In the genomic region with DNA sequence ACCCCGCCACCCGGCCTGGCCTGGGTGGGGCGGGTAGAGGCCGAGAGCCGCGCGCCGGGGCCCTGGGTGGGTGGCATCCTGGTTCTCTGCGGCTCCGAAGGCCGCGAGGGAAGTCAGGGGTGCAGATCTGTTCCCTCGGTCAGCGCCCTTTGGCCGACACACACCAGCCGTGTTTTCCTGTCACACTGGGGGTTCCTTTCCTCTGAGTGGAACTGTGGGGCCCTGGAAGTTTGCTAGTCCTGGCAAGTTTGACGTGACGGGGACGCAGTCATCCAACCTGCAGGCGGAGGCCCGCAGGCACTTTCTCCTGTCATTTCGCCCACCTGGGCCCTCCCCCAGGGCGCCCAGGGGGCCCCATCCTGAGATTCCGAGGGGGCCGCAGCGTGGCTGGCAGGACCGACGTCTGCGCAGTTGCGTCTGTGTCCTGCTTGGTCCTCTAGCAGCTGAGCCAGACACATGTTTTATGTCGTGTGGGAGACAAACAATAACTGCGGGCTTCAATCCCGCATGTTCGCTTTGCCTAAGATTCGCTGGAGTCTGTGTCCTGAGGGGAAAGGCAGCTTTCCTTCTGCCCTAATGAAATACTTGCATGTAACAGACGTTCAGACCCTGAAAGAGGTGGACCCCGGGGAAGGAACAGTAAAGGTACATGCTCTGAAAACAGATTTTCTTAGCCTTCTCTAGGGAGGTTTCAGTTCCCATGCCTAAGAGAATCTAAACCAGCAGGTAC, we compare ENCODE assay signal across 19 cellular contexts. TPM values are rescaled to one million over a fixed set of nuclear protein-coding genes. Genes with fewer than 3 reads are reported as not detected.
DNase-seq lines count a peak whose midpoint lies in the region; ATAC-seq, FAIRE-seq and TF ChIP-seq lines count a peak whose summit lies in the region.
"Had no signal": no experiment of that assay in that cellular context is flagged by ENCODE, and none has a peak within 500 bp of the region (broad histone marks: within the 10 kb centered on the region; RNA-seq: fewer than 3 reads in every experiment).

No MANE protein-coding gene starts in this region.

- H3K36me3 ChIP-seq in left ventricle myocardium inferior: no peaks in the 10 kb centered on the region
- no peaks in the 10 kb centered on the region for H3K36me3 ChIP-seq in neural progenitor cell
- H3K36me3 ChIP-seq: ascending aorta had no signal

- H3K4me3 Mint-ChIP-seq in endothelial cell (ENCODE audit: unreplicated experiment) (no peak overlapping the region), neural progenitor cell (peak overlapping the region; percentile 70)
- H3K4me3 Mint-ChIP-seq in activated CD8-positive, alpha-beta T cell treated with anti-CD3 and anti-CD28 coated beads, Interleukin-2, amount 10 ng/mL, durations not matched to agents 7 days and 5 days: no peak overlapping the region
- H3K4me3 Mint-ChIP-seq: activated CD4-positive, alpha-beta T cell treated with anti-CD3 and anti-CD28 coated beads for 36 hours; CD8-positive, alpha-beta T cell had no signal

- H3K27ac Mint-ChIP-seq in endothelial cell (ENCODE audit: unreplicated experiment) (peak overlapping the region; percentile 31), neural progenitor cell (no peak overlapping the region)
- no peak overlapping the region for H3K27ac Mint-ChIP-seq in activated CD8-positive, alpha-beta T cell treated with anti-CD3 and anti-CD28 coated beads, Interleukin-2, amount 10 ng/mL, durations not matched to agents 7 days and 5 days
- H3K27ac Mint-ChIP-seq: activated CD4-positive, alpha-beta T cell treated with anti-CD3 and anti-CD28 coated beads for 36 hours; CD8-positive, alpha-beta T cell had no signal

- peak overlapping the region; percentile 92 for H2AFZ ChIP-seq in neural progenitor cell (replicated peaks)
- H2AFZ ChIP-seq: GM23248 had no signal

- CTCF ChIA-PET in activated CD8-positive, alpha-beta T cell treated with anti-CD3 and anti-CD28 coated beads, Interleukin-2, amount 10 ng/mL, durations not matched to agents 7 days and 5 days (lab: Charles Lee): no interaction called here

- ATAC-seq in Right ventricle myocardium superior (ENCODE audit: poor library complexity) (no peak), HG02973 (IDR thresholded peaks at IDR 0.05; ENCODE audit: unreplicated experiment) (no peak)
- ATAC-seq in activated CD8-positive, alpha-beta T cell treated with anti-CD3 and anti-CD28 coated beads, Interleukin-2, amount 10 ng/mL, durations not matched to agents 7 days and 5 days: no peak
- ATAC-seq: activated CD4-positive, alpha-beta T cell treated with anti-CD3 and anti-CD28 coated beads for 36 hours; CD8-positive, alpha-beta T cell had no signal

- H3K4me3 ChIP-seq in left ventricle myocardium inferior (peak overlapping the region; percentile 66), neural progenitor cell (peak overlapping the region; percentile 56)
- H3K4me3 ChIP-seq: mucosa of descending colon had no signal

- H3K79me2 ChIP-seq in neural progenitor cell (ENCODE audit: low read depth): no peaks in the 10 kb centered on the region

- H3K9ac ChIP-seq in neural progenitor cell: no peak overlapping the region
- H3K9ac ChIP-seq: GM23248 had no signal

- no peak for TF ChIP-seq CTCF in left ventricle myocardium inferior (IDR thresholded peaks at IDR 0.05; ENCODE audit: borderline replicate concordance)
- no peak for TF ChIP-seq CTCF in endothelial cell (IDR thresholded peaks at IDR 0.05; ENCODE audit: unreplicated experiment)
- TF ChIP-seq CTCF in neural progenitor cell (IDR thresholded peaks at IDR 0.05): no peak

- H3K4me1 Mint-ChIP-seq in endothelial cell (ENCODE audit: unreplicated experiment) (peaks cover 2% of the 10 kb centered on the region), neural progenitor cell (peaks cover 13% of the 10 kb centered on the region)
- peaks cover 5% of the 10 kb centered on the region for H3K4me1 Mint-ChIP-seq in activated CD8-positive, alpha-beta T cell treated with anti-CD3 and anti-CD28 coated beads, Interleukin-2, amount 10 ng/mL, durations not matched to agents 7 days and 5 days (ENCODE audit: low read depth)
- H3K4me1 Mint-ChIP-seq: activated CD4-positive, alpha-beta T cell treated with anti-CD3 and anti-CD28 coated beads for 36 hours had no signal

- peaks cover 22% of the 10 kb centered on the region for H3K4me1 ChIP-seq in left ventricle myocardium inferior
- no peaks in the 10 kb centered on the region for H3K4me1 ChIP-seq in neural progenitor cell

- intact Hi-C loops in left ventricle myocardium inferior (cut with micrococcal nuclease): no loop called here
- intact Hi-C loops in Right ventricle myocardium superior (cut with DNase I): no loop called here

- peaks cover 3% of the 10 kb centered on the region for H3F3A ChIP-seq in neural progenitor cell (ENCODE audit: low read depth)

- peak overlapping the region; percentile 94 for H3K4me2 ChIP-seq in neural progenitor cell

- FAIRE-seq in RCC 7860 (lab: Jason Lieb, UNC): no peak
- FAIRE-seq: kidney had no signal

- H3K9me3 Mint-ChIP-seq in endothelial cell (ENCODE audit: unreplicated experiment) (no peaks in the 10 kb centered on the region), neural progenitor cell (peaks cover 7% of the 10 kb centered on the region)
- no peaks in the 10 kb centered on the region for H3K9me3 Mint-ChIP-seq in activated CD8-positive, alpha-beta T cell treated with anti-CD3 and anti-CD28 coated beads, Interleukin-2, amount 10 ng/mL, durations not matched to agents 7 days and 5 days (ENCODE audit: insufficient read depth)
- H3K9me3 Mint-ChIP-seq: CD8-positive, alpha-beta T cell had no signal

- no peaks in the 10 kb centered on the region for H4K20me1 ChIP-seq in neural progenitor cell (ENCODE audit: low read depth)

- H3K27ac ChIP-seq in left ventricle myocardium inferior (replicated peaks) (no peak overlapping the region), neural progenitor cell (no peak overlapping the region)
- H3K27ac ChIP-seq: ascending aorta, GM23248, skin epidermis had no signal

- peaks cover 78% of the 10 kb centered on the region for H3K27me3 ChIP-seq in left ventricle myocardium inferior (ENCODE audit: low read depth)
- H3K27me3 ChIP-seq in neural progenitor cell: peaks cover 90% of the 10 kb centered on the region
- H3K27me3 ChIP-seq: ascending aorta had no signal

- DNase-seq in left ventricle myocardium inferior: no peak
- no peak for DNase-seq in Right ventricle myocardium superior
- DNase-seq in endothelial cell (ENCODE audit: low spot score): no peak
- DNase-seq in neural progenitor cell (ENCODE audit: low spot score): peak; percentile 3
- no peak for DNase-seq in activated CD8-positive, alpha-beta T cell treated with anti-CD3 and anti-CD28 coated beads, Interleukin-2, amount 10 ng/mL, durations not matched to agents 7 days and 5 days
- DNase-seq in GM03348 (ENCODE audit: low spot score): no peak
- no peak for DNase-seq in RCC 7860 (ENCODE audit: low spot score)
- DNase-seq: activated CD8-positive, alpha-beta memory T cell treated with anti-CD3 and anti-CD28 coated beads, Interleukin-2, amount 50 U/mL, for 4 hours; CD8-positive, alpha-beta T cell; kidney; mucosa of descending colon; NCI-H2227 treated with DMSO at 0.1 percent for 48 hours; SHP77 treated with DMSO at 0.1 percent for 48 hours had no signal

- H3K9me3 ChIP-seq in left ventricle myocardium inferior (replicated peaks) (no peaks in the 10 kb centered on the region), neural progenitor cell (ENCODE audit: low read depth) (no peaks in the 10 kb centered on the region)
- H3K9me3 ChIP-seq: ascending aorta, mucosa of descending colon had no signal

- H3K27me3 Mint-ChIP-seq in endothelial cell (ENCODE audit: unreplicated experiment): peaks cover 19% of the 10 kb centered on the region
- peaks cover 57% of the 10 kb centered on the region for H3K27me3 Mint-ChIP-seq in neural progenitor cell (ENCODE audit: insufficient read depth, low read depth)
- H3K27me3 Mint-ChIP-seq in activated CD8-positive, alpha-beta T cell treated with anti-CD3 and anti-CD28 coated beads, Interleukin-2, amount 10 ng/mL, durations not matched to agents 7 days and 5 days (ENCODE audit: low read depth): peaks cover 71% of the 10 kb centered on the region

- H3K36me3 Mint-ChIP-seq in endothelial cell (ENCODE audit: low read depth, unreplicated experiment): no peaks in the 10 kb centered on the region
- H3K36me3 Mint-ChIP-seq in neural progenitor cell: no peaks in the 10 kb centered on the region
- no peaks in the 10 kb centered on the region for H3K36me3 Mint-ChIP-seq in activated CD8-positive, alpha-beta T cell treated with anti-CD3 and anti-CD28 coated beads, Interleukin-2, amount 10 ng/mL, durations not matched to agents 7 days and 5 days (ENCODE audit: low read depth)
- H3K36me3 Mint-ChIP-seq: CD8-positive, alpha-beta T cell had no signal

- POLR2A ChIA-PET in activated CD8-positive, alpha-beta T cell treated with anti-CD3 and anti-CD28 coated beads, Interleukin-2, amount 10 ng/mL, durations not matched to agents 7 days and 5 days (lab: Charles Lee): no interaction called here

RNA-seq across cellular contexts. Expression of a gene that starts 1.5 kb away (rescaled TPM):
- total RNA-seq in left ventricle myocardium inferior: 0.16 TPM
- 0.22 TPM for total RNA-seq in Right ventricle myocardium superior
- not detected for total RNA-seq in endothelial cell (ENCODE audit: unreplicated experiment)
- 0.11 and 0.40 TPM in 2 replicates for total RNA-seq in neural progenitor cell (ENCODE audit: low replicate concordance)
- not detected for total RNA-seq in activated CD8-positive, alpha-beta T cell treated with anti-CD3 and anti-CD28 coated beads, Interleukin-2, amount 10 ng/mL, durations not matched to agents 7 days and 5 days
- total RNA-seq: activated CD4-positive, alpha-beta T cell treated with anti-CD3 and anti-CD28 coated beads for 36 hours; ascending aorta; GM23248; kidney; osteocyte had no signal
